27 cellular contexts compared by ENCODE assay signal in genomic region chr20:43140719-43141118, GRCh38. TPM values are rescaled to one million over a fixed set of nuclear protein-coding genes. Genes with fewer than 3 reads are reported as not detected.
"Had no signal": no experiment of that assay in that cellular context is flagged by ENCODE, and none has a peak within 500 bp of the region (broad histone marks: within the 10 kb centered on the region; RNA-seq: fewer than 3 reads in every experiment).

No MANE protein-coding gene starts in this region.

- H3K9me3 ChIP-seq: heart left ventricle, left ventricle myocardium inferior, ovary, right atrium auricular region, right lobe of liver, spleen, suprapubic skin, thoracic aorta, tibial artery, upper lobe of right lung had no signal

- H3K4me3 Mint-ChIP-seq: memory B cell; naive B cell; natural killer cell; stimulated activated effector memory CD8-positive, alpha-beta T cell treated with anti-CD3 and anti-CD28 coated beads, Interleukin-12 subunit alpha, Interleukin-12 subunit beta, amount 100 ng/mL, for 72 hours; stimulated activated naive CD8-positive, alpha-beta T cell treated with anti-CD3 and anti-CD28 coated beads, Interleukin-15, Interleukin-2, amounts not matched to agents 100 ng/mL and 50 ng/mL, for 24 hours had no signal

- H3K36me3 Mint-ChIP-seq: memory B cell; naive B cell; natural killer cell; stimulated activated effector memory CD8-positive, alpha-beta T cell treated with anti-CD3 and anti-CD28 coated beads, Interleukin-12 subunit alpha, Interleukin-12 subunit beta, amount 100 ng/mL, for 72 hours had no signal

- H3K27me3 ChIP-seq: ovary, right atrium auricular region, right lobe of liver, suprapubic skin, tibial artery, upper lobe of right lung had no signal

- H3K36me3 ChIP-seq: heart left ventricle, left ventricle myocardium inferior, ovary, right atrium auricular region, right lobe of liver, spleen, suprapubic skin, thoracic aorta, tibial artery, upper lobe of right lung had no signal

- H3K27ac ChIP-seq: heart left ventricle, left ventricle myocardium inferior, ovary, right atrium auricular region, right lobe of liver, spleen, suprapubic skin, thoracic aorta, tibial artery, upper lobe of right lung had no signal

- H3K9me3 Mint-ChIP-seq: stimulated activated naive CD8-positive, alpha-beta T cell treated with anti-CD3 and anti-CD28 coated beads, Interleukin-15, Interleukin-2, amounts not matched to agents 100 ng/mL and 50 ng/mL, for 24 hours had no signal

- H3K27ac Mint-ChIP-seq: memory B cell; naive B cell; natural killer cell; progenitor cell of endocrine pancreas; stimulated activated effector memory CD8-positive, alpha-beta T cell treated with anti-CD3 and anti-CD28 coated beads, Interleukin-12 subunit alpha, Interleukin-12 subunit beta, amount 100 ng/mL, for 72 hours; stimulated activated naive CD8-positive, alpha-beta T cell treated with anti-CD3 and anti-CD28 coated beads, Interleukin-15, Interleukin-2, amounts not matched to agents 100 ng/mL and 50 ng/mL, for 24 hours had no signal

- H3K4me3 ChIP-seq: heart left ventricle, left ventricle myocardium inferior, lung, ovary, right atrium auricular region, right lobe of liver, skin epidermis, spleen, suprapubic skin, thoracic aorta, tibial artery, upper lobe of right lung had no signal

- DNase-seq: heart left ventricle; kidney glomerular epithelial cell; left colon; left ventricle myocardium inferior; naive B cell; natural killer cell; ovary; right lobe of liver; spleen; stimulated activated CD4-positive, alpha-beta T cell treated with anti-CD3 and anti-CD28 coated beads, Interleukin-4, amount 100 ng/mL, for 24 hours; stimulated activated naive CD4-positive, alpha-beta T cell; tibial artery; trophoblast cell; upper lobe of right lung had no signal

- ATAC-seq: left colon; natural killer cell; right lobe of liver; stimulated activated effector memory CD8-positive, alpha-beta T cell treated with anti-CD3 and anti-CD28 coated beads, Interleukin-12 subunit alpha, Interleukin-12 subunit beta, amount 100 ng/mL, for 72 hours; upper lobe of right lung had no signal

- H3K4me1 Mint-ChIP-seq: memory B cell; naive B cell; natural killer cell; stimulated activated effector memory CD8-positive, alpha-beta T cell treated with anti-CD3 and anti-CD28 coated beads, Interleukin-12 subunit alpha, Interleukin-12 subunit beta, amount 100 ng/mL, for 72 hours had no signal

- H3K4me1 ChIP-seq: heart left ventricle, left ventricle myocardium inferior, right atrium auricular region, right lobe of liver, spleen, suprapubic skin, upper lobe of right lung had no signal

- H3K27me3 Mint-ChIP-seq: naive B cell, progenitor cell of endocrine pancreas had no signal

RNA-seq across cellular contexts. Expression of gene PTPRT, which starts 49.0 kb away (rescaled TPM):
- total RNA-seq: mesenteric fat pad, natural killer cell, pulmonary artery endothelial cell, renal cortical epithelial cell, thoracic aorta had no signal
- polyA plus RNA-seq: keratinocyte had no signal
